8 cellular contexts compared by ENCODE assay signal in genomic region chr6:113859349-113860164, GRCh38. TPM values are rescaled to one million over a fixed set of nuclear protein-coding genes. Genes with fewer than 3 reads are reported as not detected.
DNase-seq lines count a peak whose midpoint lies in the region; TF ChIP-seq lines count a peak whose summit lies in the region.

No MANE protein-coding gene starts in this region.

- CTCF ChIA-PET in AG04450 (lab: Charles Lee), result interaction anchor here (0.6 to 1.8 kb wide), 26 partner anchors 9 to 1072 kb away, joined by 3 to 11 read pairs (median 4); no protein-coding TSS in a partner anchor

- H3K36me3 ChIP-seq in WERI-Rb-1, result peaks cover 12% of the 10 kb centered on the region
- H3K36me3 ChIP-seq in neuron (ENCODE audit: insufficient read depth, low read length), result peaks cover 31% of the 10 kb centered on the region

- H3K27ac ChIP-seq in AG04450 (ENCODE audit: low read depth, low read length) (peak overlapping the region; percentile 96), WERI-Rb-1 (peak overlapping the region; percentile 71)

- no peak for TF ChIP-seq CTCF in AG04450 (IDR thresholded peaks at IDR 0.05; ENCODE audit: low read depth, low read length)
- no peak for TF ChIP-seq CTCF in GM20000 (IDR thresholded peaks at IDR 0.05; ENCODE audit: extremely low read depth, missing control alignments)
- TF ChIP-seq CTCF in WERI-Rb-1 (IDR thresholded peaks at IDR 0.05; ENCODE audit: low read depth, low read length), result no peak

- POLR2A ChIA-PET in AG04450 (lab: Yijun Ruan, JAX), result interaction anchor here (0.6 to 2.5 kb wide), 12 partner anchors 11 to 1122 kb away, joined by 3 to 12 read pairs (median 4); no protein-coding TSS in a partner anchor

- DNase-seq in AG04450 (ENCODE audit: low read depth, low spot score) (no peak), GM20000 (ENCODE audit: low spot score) (peak; percentile 63), WERI-Rb-1 (peak; percentile 37), globus pallidus (ENCODE audit: low spot score) (peak; percentile 39), GM19240 (ENCODE audit: insufficient read length, low spot score) (no peak)
- DNase-seq in stimulated activated CD4-positive, alpha-beta T cell treated with anti-CD3 and anti-CD28 coated beads, Interleukin-12 subunit alpha, Interleukin-12 subunit beta, amount 100 ng/mL, for 4 hours, result no peak
- DNase-seq in stimulated activated CD4-positive, alpha-beta T cell treated with anti-CD3 and anti-CD28 coated beads, Interleukin-2, amount 100 ng/mL, for 24 hours, result no peak

- H2AFZ ChIP-seq in neuron (ENCODE audit: low read depth, low read length), result no peak overlapping the region

- H3K4me1 ChIP-seq in neuron (ENCODE audit: insufficient read depth, low read length), result peaks cover 19% of the 10 kb centered on the region

- peak overlapping the region; percentile 87 for H3K4me3 ChIP-seq in AG04450 (ENCODE audit: low read depth, low read length)
- peak overlapping the region; percentile 100 for H3K4me3 ChIP-seq in WERI-Rb-1 (ENCODE audit: low read depth, low read length)
- H3K4me3 ChIP-seq in neuron (ENCODE audit: low read length), result peak overlapping the region; percentile 82

- H3K9me3 ChIP-seq in AG04450 (ENCODE audit: control insufficient read depth, insufficient read depth, low read length), result peaks cover 3% of the 10 kb centered on the region; the same call in 1 of the 2 replicates
- H3K9me3 ChIP-seq in WERI-Rb-1 (ENCODE audit: severe bottlenecking), result no peaks in the 10 kb centered on the region
- no peaks in the 10 kb centered on the region for H3K9me3 ChIP-seq in neuron (ENCODE audit: low read length)

- H3K27me3 ChIP-seq in AG04450 (ENCODE audit: control insufficient read depth, insufficient read depth, low read length), result no peaks in the 10 kb centered on the region
- H3K27me3 ChIP-seq in WERI-Rb-1 (ENCODE audit: insufficient read depth, low read depth, severe bottlenecking), result no peaks in the 10 kb centered on the region
- H3K27me3 ChIP-seq in neuron (ENCODE audit: insufficient read depth, low read length), result no peaks in the 10 kb centered on the region

RNA-seq across cellular contexts. Expression of gene MARCKS, which starts 2.4 kb away (rescaled TPM):
- polyA plus RNA-seq in AG04450 (2011; rRNA removed), result 81.3 and 127 TPM in 2 replicates
- polyA minus RNA-seq in AG04450 (2011; rRNA and poly(A)+ RNA removed), result 29.2 and 56.8 TPM in 2 replicates

Comparison
In these comparisons a context has a peak if more than half of its experiments do, and no peak if none do; other contexts are left out.
1. DNase-seq: peak in GM20000 (single experiment), WERI-Rb-1 (single experiment) and globus pallidus (single experiment); none in AG04450 (single experiment), stimulated activated CD4-positive, alpha-beta T cell treated with anti-CD3 and anti-CD28 coated beads, Interleukin-12 subunit alpha, Interleukin-12 subunit beta, amount 100 ng/mL, for 4 hours (single experiment), GM19240 (single experiment) and stimulated activated CD4-positive, alpha-beta T cell treated with anti-CD3 and anti-CD28 coated beads, Interleukin-2, amount 100 ng/mL, for 24 hours (0 of 2).
2. Peak in every context shown above with its lines, with median percentiles within 50 percentile points of each other: H3K4me3 ChIP-seq.